8 cellular contexts compared by ENCODE assay signal in genomic region chr2:130873700-130874346, GRCh38. TPM values are rescaled to one million over a fixed set of nuclear protein-coding genes. Genes with fewer than 3 reads are reported as not detected.
DNase-seq lines count a peak whose midpoint lies in the region; ATAC-seq and TF ChIP-seq lines count a peak whose summit lies in the region.

No MANE protein-coding gene starts in this region.

- H3K27me3 ChIP-seq in prostate gland (replicated peaks; ENCODE audit: insufficient read depth) = no peaks in the 10 kb centered on the region
- no peaks in the 10 kb centered on the region for H3K27me3 ChIP-seq in vagina

- WGBS in prostate gland = 36% methylated on average over 9 of the region's 9 CpGs

- no peaks in the 10 kb centered on the region for H3K36me3 ChIP-seq in prostate gland
- H3K36me3 ChIP-seq in vagina = no peaks in the 10 kb centered on the region

- intact Hi-C loops in Right ventricle myocardium superior (cut with DNase I) = loop anchor here (2.0 kb wide), 1 partner anchor 75 kb away; no protein-coding TSS in a partner anchor
- intact Hi-C loops in prostate gland (cut with DNase I) = loop anchor here (1.0 kb wide), 1 partner anchor 76 kb away; no protein-coding TSS in a partner anchor
- intact Hi-C loops in vagina (cut with DNase I) = loop anchor here (5.0 kb wide), 1 partner anchor 77 kb away; no protein-coding TSS in a partner anchor

- TF ChIP-seq POLR2A in prostate gland (IDR thresholded peaks at IDR 0.05) (no peak), vagina (IDR thresholded peaks at IDR 0.05) (no peak)

- no peaks in the 10 kb centered on the region for H3K9me3 ChIP-seq in prostate gland
- no peaks in the 10 kb centered on the region for H3K9me3 ChIP-seq in vagina

- H3K27ac ChIP-seq in prostate gland (no peak overlapping the region), vagina (no peak overlapping the region)

- H3K4me3 ChIP-seq in prostate gland = no peak overlapping the region
- no peak overlapping the region for H3K4me3 ChIP-seq in vagina

- ATAC-seq in GM21723 (IDR thresholded peaks at IDR 0.05; ENCODE audit: unreplicated experiment) (peak; percentile 95), SK-N-SH treated with all-trans-retinoic acid at 6 μM for 48 hours (peak; percentile 94), Right ventricle myocardium superior (ENCODE audit: poor library complexity) (peak; percentile 79)
- peak; percentile 82 to 87 for ATAC-seq in activated naive CD4-positive, alpha-beta T cell treated with anti-CD3 and anti-CD28 coated beads, Interleukin-2, amount 50 U/mL, for 72 hours

- no peak overlapping the region for H3K27ac Mint-ChIP-seq in activated naive CD4-positive, alpha-beta T cell treated with anti-CD3 and anti-CD28 coated beads, Interleukin-2, amount 50 U/mL, for 72 hours

- peak; percentile 72 for DNase-seq in EH (ENCODE audit: low read depth)
- peak; percentile 21 for DNase-seq in LHCN-M2 (ENCODE audit: low read depth)
- DNase-seq in activated naive CD4-positive, alpha-beta T cell treated with anti-CD3 and anti-CD28 coated beads, Interleukin-2, amount 50 U/mL, for 72 hours (ENCODE audit: low spot score in 2 of 2) = peak; percentile 61 to 76
- peak; percentile 65 for DNase-seq in Right ventricle myocardium superior
- DNase-seq in prostate gland (ENCODE audit: low spot score) = peak; percentile 64
- no peak for DNase-seq in vagina (ENCODE audit: extremely low spot score in 2 of 2)

- no peaks in the 10 kb centered on the region for H3K4me1 ChIP-seq in prostate gland (replicated peaks)
- no peaks in the 10 kb centered on the region for H3K4me1 ChIP-seq in vagina

- peaks cover 0 to 3% of the 10 kb centered on the region in 2 donors for H3K9me3 Mint-ChIP-seq in activated naive CD4-positive, alpha-beta T cell treated with anti-CD3 and anti-CD28 coated beads, Interleukin-2, amount 50 U/mL, for 72 hours

- peak in 3 of 4 experiments; percentile 52 to 68 (median 60) for TF ChIP-seq CTCF in prostate gland (IDR thresholded peaks at IDR 0.05)
- TF ChIP-seq CTCF in vagina (IDR thresholded peaks at IDR 0.05) = peak; percentile 19 to 59 (median 36)

- H3K36me3 Mint-ChIP-seq in activated naive CD4-positive, alpha-beta T cell treated with anti-CD3 and anti-CD28 coated beads, Interleukin-2, amount 50 U/mL, for 72 hours = no peaks in the 10 kb centered on the region

TF ChIP-seq in SK-N-SH treated with all-trans-retinoic acid at 6 μM for 48 hours, 23 proteins besides CTCF, POLR2A, EP300 and RAD21:
- TF ChIP-seq CSRNP3 (CRISPR knock-in tag; IDR thresholded peaks at IDR 0.05) (no peak), SNAI2 (CRISPR knock-in tag; IDR thresholded peaks at IDR 0.05) (no peak), POU6F1 (CRISPR knock-in tag; IDR thresholded peaks at IDR 0.05; ENCODE audit: borderline replicate concordance, low read depth) (no peak), ZC3H10 (CRISPR knock-in tag; IDR thresholded peaks at IDR 0.05) (no peak), ZNF565 (CRISPR knock-in tag; conservative IDR thresholded peaks at IDR 0.05; ENCODE audit: low read depth) (no peak), CSDC2 (CRISPR knock-in tag; IDR thresholded peaks at IDR 0.05) (no peak), ZNF8 (CRISPR knock-in tag; IDR thresholded peaks at IDR 0.05) (no peak)

RNA-seq across cellular contexts. Expression of gene ARHGEF4, which starts 37.1 kb away (rescaled TPM):
- total RNA-seq in LHCN-M2 (2014; rRNA removed) = 0.23 TPM in 1 of 2 replicates, not detected in the other
- polyA plus RNA-seq in LHCN-M2 (2012) = 0.67 TPM
- total RNA-seq in activated naive CD4-positive, alpha-beta T cell treated with anti-CD3 and anti-CD28 coated beads, Interleukin-2, amount 50 U/mL, for 72 hours = under 1 TPM; 0.20 to 0.80 TPM
- total RNA-seq in Right ventricle myocardium superior = 5.1 TPM
- total RNA-seq in prostate gland = 10 to 100 TPM in 1 of 2 donors, 1 to 10 TPM in 1; 9.6 to 56.0 TPM
- total RNA-seq in vagina = 116 TPM

Comparison
In these comparisons a context has a peak if more than half of its experiments do, and no peak if none do; other contexts are left out.
1. DNase-seq: peak in EH (single experiment), LHCN-M2 (single experiment), activated naive CD4-positive, alpha-beta T cell treated with anti-CD3 and anti-CD28 coated beads, Interleukin-2, amount 50 U/mL, for 72 hours (2 of 2), Right ventricle myocardium superior (single experiment) and prostate gland (single experiment); none in vagina (0 of 2).
2. Peak in every context shown above with its lines, with median percentiles within 50 percentile points of each other: ATAC-seq.